In the genomic region with DNA sequence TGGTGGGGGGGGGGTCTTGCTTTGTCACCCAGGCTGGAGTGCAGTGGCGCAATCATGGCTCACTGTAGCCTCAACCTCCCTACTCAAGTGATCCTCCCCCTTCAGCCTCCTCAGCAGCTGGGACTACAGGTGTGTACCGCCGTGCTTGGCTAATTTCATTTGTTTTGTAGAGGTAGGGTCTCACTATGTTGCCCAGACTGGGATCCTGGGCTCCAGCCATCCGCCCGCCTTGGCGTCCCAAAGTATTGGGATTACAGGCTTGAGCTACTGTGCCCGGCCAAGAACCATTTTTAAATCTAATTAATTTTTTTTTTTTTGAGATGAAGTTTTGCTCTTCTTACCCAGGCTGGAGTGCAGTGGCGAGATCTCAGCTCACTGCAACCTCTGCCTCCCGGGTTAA, we compare ENCODE assay signal across 21 cellular contexts. TPM values are rescaled to one million over a fixed set of nuclear protein-coding genes. Genes with fewer than 3 reads are reported as not detected.
"Had no signal": no experiment of that assay in that cellular context is flagged by ENCODE, and none has a peak within 500 bp of the region (broad histone marks: within the 10 kb centered on the region; RNA-seq: fewer than 3 reads in every experiment).

No MANE protein-coding gene starts in this region.

- H3K4me3 Mint-ChIP-seq: naive thymus-derived CD4-positive, alpha-beta T cell; nephron progenitor cell; type B pancreatic cell had no signal

- H3K9me3 ChIP-seq: heart right ventricle, neutrophil, sigmoid colon had no signal

- H3K9me3 Mint-ChIP-seq: nephron progenitor cell, type B pancreatic cell had no signal

- H3K27ac Mint-ChIP-seq: nephron progenitor cell had no signal

- H3K27me3 ChIP-seq: dorsolateral prefrontal cortex, heart right ventricle, sigmoid colon had no signal

- H3K27ac ChIP-seq: neutrophil had no signal

- H3K4me3 ChIP-seq: dorsolateral prefrontal cortex, heart right ventricle, sigmoid colon, skin epidermis had no signal

- FAIRE-seq: frontal cortex, islet of Langerhans, urothelium cell line had no signal

- H3K36me3 ChIP-seq: heart right ventricle, neutrophil, sigmoid colon had no signal

- DNase-seq: cortex of kidney; dorsolateral prefrontal cortex; effector CD8-positive, alpha-beta T cell; heart right ventricle; hypothalamus; mammary epithelial cell; naive thymus-derived CD4-positive, alpha-beta T cell; nephron progenitor cell; sigmoid colon; stimulated activated CD4-positive, alpha-beta T cell treated with anti-CD3 and anti-CD28 coated beads, Interleukin-12 subunit alpha, Interleukin-12 subunit beta, amount 100 ng/mL, for 4 hours; stimulated activated CD4-positive, alpha-beta T cell treated with anti-CD3 and anti-CD28 coated beads, Interleukin-2, amount 100 ng/mL, for 48 hours; stimulated activated naive CD4-positive, alpha-beta T cell treated with Interleukin-2 at 50 U/mL for 16 hours had no signal

- H3K27me3 Mint-ChIP-seq: naive thymus-derived CD4-positive, alpha-beta T cell; type B pancreatic cell had no signal

- ATAC-seq: esophagus mucosa; heart right ventricle; left lobe of liver; naive thymus-derived CD4-positive, alpha-beta T cell had no signal

- H3K36me3 Mint-ChIP-seq: type B pancreatic cell had no signal

RNA-seq across cellular contexts. Expression of a gene that starts 25.4 kb away (rescaled TPM):
- total RNA-seq: pulmonary artery endothelial cell had no signal
